ENCODE assay signal across 8 cellular contexts in genomic region chr5:131635755-131636479, GRCh38. TPM values are rescaled to one million over a fixed set of nuclear protein-coding genes. Genes with fewer than 3 reads are reported as not detected.
DNase-seq lines count a peak whose midpoint lies in the region; ATAC-seq and TF ChIP-seq lines count a peak whose summit lies in the region.

No MANE protein-coding gene starts in this region.

- peak overlapping the region; percentile 96 for H3K4me3 Mint-ChIP-seq in activated naive CD8-positive, alpha-beta T cell treated with anti-CD3 and anti-CD28 coated beads for 36 hours

- in situ Hi-C loops in gastrocnemius medialis (cut with MboI; ENCODE audit: low sequenced_read_pairs in 4 of 4) = loop anchor here in 3 of 4 donors (10.0 to 25.0 kb wide), 2 partner anchors 159 to 474 kb away; partner anchors contain the start of genes FNIP1 (in 2 of the 3), HINT1 (in 1 of the 3) and LYRM7 (in 1 of the 3)

- no peaks in the 10 kb centered on the region for H3K9me3 Mint-ChIP-seq in activated naive CD8-positive, alpha-beta T cell treated with anti-CD3 and anti-CD28 coated beads for 36 hours

- peak overlapping the region; percentile 60 for H2AFZ ChIP-seq in KMS-11 (ENCODE audit: low read depth)

- intact Hi-C loops in gastrocnemius medialis (cut with DNase I; ENCODE audit: low total_unique reads) = loop anchor here (1.0 to 10.0 kb wide), 4 partner anchors 37 to 859 kb away; partner anchors contain the start of genes FNIP1 and IRF1

- peak overlapping the region; percentile 98 for H3K27ac Mint-ChIP-seq in activated naive CD8-positive, alpha-beta T cell treated with anti-CD3 and anti-CD28 coated beads for 36 hours

- H3K4me1 ChIP-seq in KMS-11 (ENCODE audit: low read depth, poor library complexity, severe bottlenecking) (peaks cover 42% of the 10 kb centered on the region), gastrocnemius medialis (peaks cover 32 to 38% of the 10 kb centered on the region in 2 donors)

- no peak for TF ChIP-seq CTCF in KMS-11 (conservative IDR thresholded peaks at IDR 0.05; ENCODE audit: low read depth, low read length)
- TF ChIP-seq CTCF in gastrocnemius medialis (IDR thresholded peaks at IDR 0.05 in 4 of 5, conservative IDR thresholded peaks at IDR 0.05 in 1 of 5) = no peak

- ATAC-seq in gastrocnemius medialis (peak; percentile 2 to 4), GM18511 (IDR thresholded peaks at IDR 0.05; ENCODE audit: unreplicated experiment) (no peak)

- 0 out of 2 replicates have a peak, but pooled peaks cover 6% of the 10 kb centered on the region for H4K20me1 ChIP-seq in KMS-11 (ENCODE audit: insufficient read depth)

- peaks cover 37% of the 10 kb centered on the region for H3K79me2 ChIP-seq in KMS-11 (ENCODE audit: insufficient read depth, low read depth)

- H3K27me3 Mint-ChIP-seq in activated naive CD8-positive, alpha-beta T cell treated with anti-CD3 and anti-CD28 coated beads for 36 hours = no peaks in the 10 kb centered on the region

- H3K4me3 ChIP-seq in KMS-11 (IDR thresholded peaks at IDR 0.05; ENCODE audit: insufficient read depth, low read depth, low read length) (no peak overlapping the region), gastrocnemius medialis (peak overlapping the region; percentile 74 to 97 (median 76))

- DNase-seq in ELR (ENCODE audit: low read depth) = peak; percentile 24
- DNase-seq in activated naive CD8-positive, alpha-beta T cell treated with anti-CD3 and anti-CD28 coated beads for 36 hours = no peak
- peak; percentile 12 for DNase-seq in hepatic stellate cell (ENCODE audit: low spot score)
- DNase-seq in gastrocnemius medialis = no peak
- no peak for DNase-seq in stimulated activated CD4-positive, alpha-beta T cell treated with anti-CD3 and anti-CD28 coated beads, Interleukin-12 subunit alpha, Interleukin-12 subunit beta, amount 100 ng/mL, for 4 hours
- no peak for DNase-seq in amniotic stem cell (lab: John Stamatoyannopoulos, UW)

- H3K36me3 ChIP-seq in KMS-11 (ENCODE audit: insufficient read depth) = no peaks in the 10 kb centered on the region
- no peaks in the 10 kb centered on the region for H3K36me3 ChIP-seq in gastrocnemius medialis

- H3K4me2 ChIP-seq in KMS-11 = peak overlapping the region; percentile 69

- H3K27ac ChIP-seq in KMS-11 (peak overlapping the region; percentile 98), gastrocnemius medialis (peak overlapping the region; percentile 96 to 99 (median 98))

- H3K4me1 Mint-ChIP-seq in activated naive CD8-positive, alpha-beta T cell treated with anti-CD3 and anti-CD28 coated beads for 36 hours = peaks cover 29% of the 10 kb centered on the region

- no peaks in the 10 kb centered on the region for H3K9me3 ChIP-seq in gastrocnemius medialis

- H3K36me3 Mint-ChIP-seq in activated naive CD8-positive, alpha-beta T cell treated with anti-CD3 and anti-CD28 coated beads for 36 hours = peaks cover 5% of the 10 kb centered on the region

- no peak for TF ChIP-seq POLR2A in gastrocnemius medialis (IDR thresholded peaks at IDR 0.05)

- H3K9ac ChIP-seq in KMS-11 = peak overlapping the region; percentile 94

- H3K27me3 ChIP-seq in KMS-11 (ENCODE audit: insufficient read depth, low read depth) = no peaks in the 10 kb centered on the region
- H3K27me3 ChIP-seq in gastrocnemius medialis = no peaks in the 10 kb centered on the region

RNA-seq across cellular contexts. Expression of gene RAPGEF6, which starts 0.9 kb away (rescaled TPM):
- total RNA-seq in activated naive CD8-positive, alpha-beta T cell treated with anti-CD3 and anti-CD28 coated beads for 36 hours = 10 to 100 TPM; 25.7 to 26.0 TPM
- 10 to 100 TPM in 1 of 4 donors, 1 to 10 TPM in 3; 7.2 to 11.7 (median 8.5) TPM for total RNA-seq in gastrocnemius medialis

Comparison
In these comparisons a context has a peak if more than half of its experiments do, and no peak if none do; other contexts are left out.
1. DNase-seq: peak in ELR (single experiment) and hepatic stellate cell (single experiment); none in activated naive CD8-positive, alpha-beta T cell treated with anti-CD3 and anti-CD28 coated beads for 36 hours (single experiment), gastrocnemius medialis (0 of 2), stimulated activated CD4-positive, alpha-beta T cell treated with anti-CD3 and anti-CD28 coated beads, Interleukin-12 subunit alpha, Interleukin-12 subunit beta, amount 100 ng/mL, for 4 hours (single experiment) and amniotic stem cell (single experiment).